26 cellular contexts compared by ENCODE assay signal in genomic region chr21:28900481-28900880, GRCh38.
"Had no signal": no experiment of that assay in that cellular context is flagged by ENCODE, and none has a peak within 500 bp of the region (broad histone marks: within the 10 kb centered on the region; RNA-seq: fewer than 3 reads in every experiment).

No MANE protein-coding gene starts in this region.

- H3K9me3 ChIP-seq: adrenal gland, esophagus muscularis mucosa had no signal

- H2AFZ ChIP-seq: hepatocyte had no signal

- DNase-seq: activated B cell treated with CpG ODN at 0.5 μM for 24 hours; activated CD4-positive, alpha-beta T cell treated with anti-CD3 and anti-CD28 coated beads for 48 hours; activated CD4-positive, alpha-beta T cell treated with anti-CD3 and anti-CD28 coated beads, Interleukin-2, amount 50 U/mL, for 1 hour; activated CD4-positive, alpha-beta T cell treated with anti-CD3 and anti-CD28 coated beads, Interleukin-2, amount 50 U/mL, for 48 hours; activated CD8-positive, alpha-beta memory T cell treated with anti-CD3 and anti-CD28 coated beads, Interleukin-2, amount 10 ng/mL, durations not matched to agents 7 days and 5 days; activated CD8-positive, alpha-beta memory T cell treated with anti-CD3 and anti-CD28 coated beads, Interleukin-2, amount 50 U/mL, for 4 hours; activated CD8-positive, alpha-beta T cell treated with anti-CD3 and anti-CD28 coated beads, Interleukin-2, amount 10 ng/mL, durations not matched to agents 7 days and 5 days; activated effector memory CD4-positive, alpha-beta T cell treated with anti-CD3 and anti-CD28 coated beads, Interleukin-2, amount 50 U/mL, for 16 hours; activated naive CD4-positive, alpha-beta T cell treated with anti-CD3 and anti-CD28 coated beads for 36 hours; activated naive CD8-positive, alpha-beta T cell treated with anti-CD3 and anti-CD28 coated beads for 36 hours; activated naive CD8-positive, alpha-beta T cell treated with anti-CD3 and anti-CD28 coated beads, Interleukin-2, amount 50 U/mL, for 24 hours; activated T-cell treated with anti-CD3 and anti-CD28 coated beads, Interleukin-2, amount 50 U/mL, for 1 hour; activated T-cell treated with anti-CD3 and anti-CD28 coated beads, Interleukin-2, amount 50 U/mL, for 48 hours; adrenal gland; dorsolateral prefrontal cortex; effector memory CD4-positive, alpha-beta T cell; heart right ventricle; T-helper 17 cell; T1000; WERI-Rb-1 had no signal

- H3K27me3 ChIP-seq: adrenal gland, brain microvascular endothelial cell, esophagus muscularis mucosa, gastroesophageal sphincter, heart right ventricle, hepatocyte had no signal

- H3K4me1 ChIP-seq: adrenal gland, foreskin keratinocyte, heart right ventricle had no signal

- H3K36me3 ChIP-seq: adrenal gland, brain microvascular endothelial cell, esophagus muscularis mucosa, gastroesophageal sphincter, heart right ventricle, WERI-Rb-1 had no signal

- H3K27ac ChIP-seq: adrenal gland, brain microvascular endothelial cell, coronary artery, dorsolateral prefrontal cortex, esophagus muscularis mucosa, foreskin keratinocyte, heart right ventricle, hepatocyte, WERI-Rb-1 had no signal

- H3K79me2 ChIP-seq: hepatocyte had no signal

- H3K4me3 ChIP-seq: adrenal gland, coronary artery, dorsolateral prefrontal cortex, esophagus muscularis mucosa, gastroesophageal sphincter, heart right ventricle, hepatocyte had no signal

- H3K4me2 ChIP-seq: hepatocyte had no signal
